Comparison of ENCODE assay signal across 9 cellular contexts in genomic region chr2:94874277-94874997, GRCh38. TPM values are rescaled to one million over a fixed set of nuclear protein-coding genes. Genes with fewer than 3 reads are reported as not detected.
A peak's percentile ranks its signal among the peaks of the same experiment; 100 is the strongest.
DNase-seq lines count a peak whose midpoint lies in the region; ATAC-seq and TF ChIP-seq lines count a peak whose summit lies in the region.
"Had no signal": no experiment of that assay in that cellular context is flagged by ENCODE, and none has a peak within 500 bp of the region (broad histone marks: within the 10 kb centered on the region; RNA-seq: fewer than 3 reads in every experiment).

No MANE protein-coding gene starts in this region.

- no peak overlapping the region for H3K4me3 Mint-ChIP-seq in activated CD4-positive, alpha-beta memory T cell treated with anti-CD3 and anti-CD28 coated beads, Interleukin-2, amount 10 ng/mL, durations not matched to agents 7 days and 5 days

- no peaks in the 10 kb centered on the region for H3K36me3 ChIP-seq in neutrophil

- no peak for DNase-seq in AG09319 (ENCODE audit: extremely low read depth, low read depth)
- peak; percentile 66 for DNase-seq in NCI-H345 (lab: John Stamatoyannopoulos, UW)
- peak; percentile 63 for DNase-seq in activated CD4-positive, alpha-beta memory T cell treated with anti-CD3 and anti-CD28 coated beads, Interleukin-2, amount 10 ng/mL, durations not matched to agents 7 days and 5 days
- DNase-seq in epithelial cell of esophagus (ENCODE audit: low read depth), result no peak
- no peak for DNase-seq in HCEC 1CT

- H3K27me3 ChIP-seq in neutrophil, result peaks cover 34% of the 10 kb centered on the region

- no peaks in the 10 kb centered on the region for H3K4me1 ChIP-seq in neutrophil (ENCODE audit: control insufficient read depth in 1 of 2, insufficient read depth in 1 of 2, low read depth in 1 of 2, low read length in 1 of 2)

- POLR2A ChIA-PET in activated CD4-positive, alpha-beta memory T cell treated with anti-CD3 and anti-CD28 coated beads, Interleukin-2, amount 10 ng/mL, durations not matched to agents 7 days and 5 days (lab: Charles Lee), result no interaction called here

- no peak for TF ChIP-seq POLR2A in GM18505 (IDR thresholded peaks at IDR 0.05; ENCODE audit: borderline replicate concordance, extremely low read depth, insufficient read depth, insufficient read length)

- no peak overlapping the region for H3K27ac ChIP-seq in neutrophil
- H3K27ac ChIP-seq: SK-N-MC had no signal

- H3K9me3 Mint-ChIP-seq in activated CD4-positive, alpha-beta memory T cell treated with anti-CD3 and anti-CD28 coated beads, Interleukin-2, amount 10 ng/mL, durations not matched to agents 7 days and 5 days, result no peaks in the 10 kb centered on the region

- H3K27me3 Mint-ChIP-seq in activated CD4-positive, alpha-beta memory T cell treated with anti-CD3 and anti-CD28 coated beads, Interleukin-2, amount 10 ng/mL, durations not matched to agents 7 days and 5 days, result no peaks in the 10 kb centered on the region

- H3K36me3 Mint-ChIP-seq in activated CD4-positive, alpha-beta memory T cell treated with anti-CD3 and anti-CD28 coated beads, Interleukin-2, amount 10 ng/mL, durations not matched to agents 7 days and 5 days (ENCODE audit: low read depth), result no peaks in the 10 kb centered on the region

- no peaks in the 10 kb centered on the region for H3K9me3 ChIP-seq in neutrophil

- TF ChIP-seq CTCF in AG09319 (IDR thresholded peaks at IDR 0.05; ENCODE audit: low read depth, low read length) (peak; percentile 87), epithelial cell of esophagus (IDR thresholded peaks at IDR 0.05; ENCODE audit: insufficient read depth, low read depth, low read length, missing control alignments) (peak; percentile 40), neutrophil (IDR thresholded peaks at IDR 0.05) (peak; percentile 29)

- CTCF ChIA-PET in activated CD4-positive, alpha-beta memory T cell treated with anti-CD3 and anti-CD28 coated beads, Interleukin-2, amount 10 ng/mL, durations not matched to agents 7 days and 5 days (lab: Charles Lee), result interaction anchor here (0.7 to 1.6 kb wide), 4 partner anchors 9 to 106 kb away, joined by 3 to 7 read pairs (median 4); no protein-coding TSS in a partner anchor

- H3K4me1 Mint-ChIP-seq in activated CD4-positive, alpha-beta memory T cell treated with anti-CD3 and anti-CD28 coated beads, Interleukin-2, amount 10 ng/mL, durations not matched to agents 7 days and 5 days, result no peaks in the 10 kb centered on the region

- H3K27ac Mint-ChIP-seq in activated CD4-positive, alpha-beta memory T cell treated with anti-CD3 and anti-CD28 coated beads, Interleukin-2, amount 10 ng/mL, durations not matched to agents 7 days and 5 days, result no peak overlapping the region

- H3K4me3 ChIP-seq in epithelial cell of esophagus (ENCODE audit: low read length), result no peak overlapping the region
- no peak overlapping the region for H3K4me3 ChIP-seq in neutrophil (ENCODE audit: low read depth in 1 of 2, low read length in 1 of 2)
- H3K4me3 ChIP-seq: SK-N-MC had no signal

- ATAC-seq in GM18505 (IDR thresholded peaks at IDR 0.05; ENCODE audit: unreplicated experiment) (peak; percentile 88), HG02981 (IDR thresholded peaks at IDR 0.05; ENCODE audit: unreplicated experiment) (peak; percentile 94)

RNA-seq across cellular contexts. Expression of gene TEKT4, which starts 3.2 kb away (rescaled TPM):
- total RNA-seq in activated CD4-positive, alpha-beta memory T cell treated with anti-CD3 and anti-CD28 coated beads, Interleukin-2, amount 10 ng/mL, durations not matched to agents 7 days and 5 days, result not detected

Comparison
In these comparisons a context has a peak if more than half of its experiments do, and no peak if none do; other contexts are left out.
1. DNase-seq: peak in NCI-H345 (single experiment) and activated CD4-positive, alpha-beta memory T cell treated with anti-CD3 and anti-CD28 coated beads, Interleukin-2, amount 10 ng/mL, durations not matched to agents 7 days and 5 days (single experiment); none in AG09319 (single experiment), epithelial cell of esophagus (single experiment) and HCEC 1CT (single experiment).
2. CTCF ChIP-seq: peak in every context shown above with its lines; median percentile 87 in AG09319; 40 in epithelial cell of esophagus; 29 in neutrophil.